ENCODE assay signal across 10 cellular contexts in genomic region chr9:119004618-119004990, GRCh38.
DNase-seq lines count a peak whose midpoint lies in the region; ATAC-seq, FAIRE-seq and TF ChIP-seq lines count a peak whose summit lies in the region.
"Had no signal": no experiment of that assay in that cellular context is flagged by ENCODE, and none has a peak within 500 bp of the region (broad histone marks: within the 10 kb centered on the region; RNA-seq: fewer than 3 reads in every experiment).

No MANE protein-coding gene starts in this region.

- peak; percentile 13 for DNase-seq in NCI-H2029 treated with DMSO at 0.1 percent for 48 hours (lab: John Stamatoyannopoulos, UW)
- DNase-seq in right lobe of liver = peak; percentile 39 to 81 (median 50)
- peak; percentile 89 for DNase-seq in ureter (ENCODE audit: low spot score)
- DNase-seq in NCI-H146 (lab: John Stamatoyannopoulos, UW) = no peak
- DNase-seq in NCI-H1048 (lab: John Stamatoyannopoulos, UW) = no peak
- DNase-seq: endodermal cell, SIG-M5 had no signal

- H3K9me3 ChIP-seq in right lobe of liver = no peaks in the 10 kb centered on the region
- H3K9me3 ChIP-seq: neutrophil had no signal

- 10% methylated on average over 2 of the region's 2 CpGs for WGBS in right lobe of liver (ENCODE audit: insufficient coverage, low coverage, low lambda C conversion rate, missing lambda C conversion rate)

- intact Hi-C loops in right lobe of liver (cut with DNase I) = no loop called here

- peaks cover 0 to 5% (median 0%) of the 10 kb centered on the region in 4 donors for H3K4me1 ChIP-seq in right lobe of liver

- no peaks in the 10 kb centered on the region for H3K27me3 ChIP-seq in right lobe of liver
- H3K27me3 ChIP-seq: neutrophil had no signal

- no peak overlapping the region for H3K4me3 ChIP-seq in right lobe of liver

- TF ChIP-seq POLR2A in right lobe of liver (IDR thresholded peaks at IDR 0.05) = no peak

- peak; percentile 71 to 94 (median 90) for ATAC-seq in right lobe of liver
- no peak for ATAC-seq in HG02642 (IDR thresholded peaks at IDR 0.05; ENCODE audit: poor library complexity, unreplicated experiment)

- FAIRE-seq in endometrium (lab: Jason Lieb, UNC) = peak; percentile 65

- H3K36me3 ChIP-seq in right lobe of liver = no peaks in the 10 kb centered on the region
- H3K36me3 ChIP-seq: neutrophil had no signal

- TF ChIP-seq CTCF in right lobe of liver (IDR thresholded peaks at IDR 0.05) = no peak

- H3K27ac ChIP-seq in right lobe of liver = peak overlapping the region in 1 of 3 donors; percentile 50
- H3K27ac ChIP-seq: neutrophil had no signal

Comparison
In these comparisons a context has a peak if more than half of its experiments do, and no peak if none do; other contexts are left out.
1. DNase-seq: peak in NCI-H2029 treated with DMSO at 0.1 percent for 48 hours (single experiment), right lobe of liver (3 of 3) and ureter (single experiment); none in NCI-H146 (single experiment) and NCI-H1048 (single experiment).